Comparison of ENCODE assay signal across 10 cellular contexts in the genomic region with DNA sequence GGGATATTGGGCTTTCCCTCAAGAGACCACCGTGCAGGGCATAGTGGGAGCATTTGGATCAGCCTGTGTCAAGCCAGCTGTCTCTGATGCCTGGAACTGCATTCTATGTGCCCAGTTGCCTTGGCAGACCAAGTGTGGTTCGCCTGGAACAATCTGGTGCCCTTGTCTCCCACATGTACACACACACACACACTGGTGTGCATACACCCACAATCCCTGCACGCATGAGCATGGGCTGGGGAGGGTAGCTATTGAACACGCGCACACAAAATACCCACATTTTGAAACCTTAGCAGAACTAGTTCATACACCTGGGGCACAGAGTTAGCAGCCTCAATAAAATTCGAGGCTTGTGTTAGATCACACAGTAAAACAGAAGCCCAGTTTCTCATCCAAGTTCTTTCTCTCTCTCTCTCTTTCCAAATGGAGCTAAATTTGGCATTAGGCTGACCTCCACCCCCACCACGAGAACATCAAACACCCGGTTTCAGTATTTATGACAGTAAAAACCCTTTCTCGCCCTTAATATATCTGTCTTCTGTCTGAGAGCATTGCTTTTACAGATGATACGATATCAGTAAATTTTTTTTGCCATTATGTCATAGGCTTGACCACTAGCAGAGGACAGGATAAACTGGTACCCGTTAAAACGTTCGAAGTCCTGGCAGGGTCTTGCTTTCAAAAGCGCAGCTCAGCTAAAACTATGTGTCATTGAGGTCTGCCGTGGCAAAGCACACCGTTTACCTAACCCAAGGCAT. TPM values are rescaled to one million over a fixed set of nuclear protein-coding genes. Genes with fewer than 3 reads are reported as not detected.
A peak's percentile ranks its signal among the peaks of the same experiment; 100 is the strongest.
DNase-seq lines count a peak whose midpoint lies in the region; ATAC-seq and TF ChIP-seq lines count a peak whose summit lies in the region.
"Had no signal": no experiment of that assay in that cellular context is flagged by ENCODE, and none has a peak within 500 bp of the region (broad histone marks: within the 10 kb centered on the region; RNA-seq: fewer than 3 reads in every experiment).

No MANE protein-coding gene starts in this region.

- H3K4me1 Mint-ChIP-seq in T-helper 17 cell = peaks cover 15% of the 10 kb centered on the region

- peak overlapping the region; percentile 98 for H3K4me2 ChIP-seq in skeletal muscle satellite cell (ENCODE audit: low read length)

- H3K4me3 Mint-ChIP-seq in T-helper 17 cell = peak overlapping the region; percentile 88

- H3K36me3 Mint-ChIP-seq in T-helper 17 cell (ENCODE audit: low read depth) = no peaks in the 10 kb centered on the region

- no peak overlapping the region for H3K27ac Mint-ChIP-seq in T-helper 17 cell

- H3K4me3 ChIP-seq in fibroblast of the aortic adventitia (ENCODE audit: low read depth, low read length) (peak overlapping the region; percentile 6), skeletal muscle satellite cell (ENCODE audit: low read length) (no peak overlapping the region)

- peaks cover 32% of the 10 kb centered on the region for H3K27me3 ChIP-seq in skeletal muscle satellite cell (ENCODE audit: control insufficient read depth, insufficient read depth, low read length)

- no peak for TF ChIP-seq CTCF in fibroblast of the aortic adventitia (IDR thresholded peaks at IDR 0.05; ENCODE audit: insufficient read depth, low read length)

- H3K36me3 ChIP-seq in skeletal muscle satellite cell (ENCODE audit: insufficient read depth, low read length) = no peaks in the 10 kb centered on the region

- peaks cover 35% of the 10 kb centered on the region for H3K4me1 ChIP-seq in skeletal muscle satellite cell (ENCODE audit: control insufficient read depth, insufficient read depth, low read length)

- DNase-seq in DMS 273 (lab: John Stamatoyannopoulos, UW; ENCODE audit: unreplicated experiment) (peak; percentile 19), DMS 273 treated with DMSO at 0.1 percent for 48 hours (lab: John Stamatoyannopoulos, UW) (no peak), T-helper 17 cell (no peak), fibroblast of the aortic adventitia (ENCODE audit: low read depth) (peak; percentile 20)
- DNase-seq: aorta, NCI-H526 treated with DMSO at 0.1 percent for 48 hours had no signal

- no peak overlapping the region for H3K9ac ChIP-seq in skeletal muscle satellite cell (ENCODE audit: low read depth, low read length)

- H3K9me3 ChIP-seq in T-helper 17 cell (ENCODE audit: control insufficient read depth, low read length, poor library complexity, severe bottlenecking) = no peaks in the 10 kb centered on the region
- no peaks in the 10 kb centered on the region for H3K9me3 ChIP-seq in skeletal muscle satellite cell (replicated peaks; ENCODE audit: low read length)

- ATAC-seq in T-helper 17 cell (no peak), GM19452 (IDR thresholded peaks at IDR 0.05; ENCODE audit: unreplicated experiment) (no peak), GM19467 (IDR thresholded peaks at IDR 0.05; ENCODE audit: unreplicated experiment) (no peak), GM21723 (IDR thresholded peaks at IDR 0.05; ENCODE audit: unreplicated experiment) (no peak)

- H3K27me3 Mint-ChIP-seq in T-helper 17 cell = peaks cover 61% of the 10 kb centered on the region

RNA-seq across cellular contexts. Expression of a gene that starts 18.2 kb away (rescaled TPM):
- 10 to 100 TPM; 51.0 to 58.7 TPM for total RNA-seq in T-helper 17 cell
- 0.36 and 0.41 TPM in 2 replicates for total RNA-seq in fibroblast of the aortic adventitia (ENCODE audit: low replicate concordance)
- under 0.01 and 0.22 TPM in 2 replicates for total RNA-seq in skeletal muscle satellite cell (2012; rRNA removed)

Comparison
In these comparisons a context has a peak if more than half of its experiments do, and no peak if none do; other contexts are left out.
1. DNase-seq: peak in DMS 273 (single experiment) and fibroblast of the aortic adventitia (single experiment); none in DMS 273 treated with DMSO at 0.1 percent for 48 hours (single experiment) and T-helper 17 cell (0 of 3).
2. RNA of a gene that starts 18.2 kb away (total RNA-seq): 51.0 to 58.7 TPM in T-helper 17 cell; 0.36 to 0.41 TPM in fibroblast of the aortic adventitia; every median in the first group is over 10 times any median in the second.